Comparison of ENCODE assay signal across 24 cellular contexts in the genomic region with DNA sequence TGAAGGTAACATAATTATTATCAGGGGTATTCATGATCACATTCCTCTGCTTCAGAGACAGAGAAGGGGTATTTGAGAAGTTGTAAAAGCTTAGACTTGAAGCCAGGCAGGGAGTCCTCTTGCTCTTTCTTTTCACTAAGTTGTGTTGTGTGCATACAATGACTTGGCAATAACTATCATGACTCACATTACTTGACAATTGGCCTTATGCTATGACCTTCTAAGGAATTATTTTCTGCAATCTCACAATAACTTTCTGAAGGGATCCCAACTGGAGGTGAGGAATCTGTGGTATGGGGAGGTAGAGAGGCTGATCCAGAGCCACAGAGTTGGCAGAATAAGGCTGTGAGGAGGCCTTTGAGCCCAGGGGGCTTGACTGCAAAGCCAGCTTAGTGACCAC.
"Had no signal": no experiment of that assay in that cellular context is flagged by ENCODE, and none has a peak within 500 bp of the region (broad histone marks: within the 10 kb centered on the region; RNA-seq: fewer than 3 reads in every experiment).

No MANE protein-coding gene starts in this region.

- H3K4me3 ChIP-seq: breast epithelium, coronary artery, esophagus squamous epithelium, left ventricle myocardium inferior, spleen, suprapubic skin, transverse colon, uterus had no signal

- H3K4me3 Mint-ChIP-seq: activated T-cell treated with anti-CD3 and anti-CD28 coated beads, Interleukin-2, amount 50 U/mL, for 24 hours; activated T-helper 17 cell treated with anti-CD3 and anti-CD28 coated beads, Interleukin-2, amount 50 U/mL, for 72 hours; endodermal cell; immature natural killer cell; mesothelial cell of epicardium; natural killer cell; T-helper 1 cell treated with Interleukin-12 subunit alpha and Interleukin-12 subunit beta and Interleukin-4 antibody, amounts not matched to agents 30 μg/mL and 1 μg/mL, for 36 hours; WTC11 had no signal

- H3K9me3 ChIP-seq: uterus had no signal

- H3K27me3 Mint-ChIP-seq: activated T-cell treated with anti-CD3 and anti-CD28 coated beads, Interleukin-2, amount 50 U/mL, for 24 hours; progenitor cell of endocrine pancreas had no signal

- H3K36me3 Mint-ChIP-seq: immature natural killer cell, mesothelial cell of epicardium had no signal

- H3K36me3 ChIP-seq: breast epithelium, esophagus squamous epithelium, left ventricle myocardium inferior, spleen, suprapubic skin, transverse colon, uterus had no signal

- H3K4me1 ChIP-seq: breast epithelium, esophagus squamous epithelium, left ventricle myocardium inferior, spleen, suprapubic skin, transverse colon, uterus had no signal

- H3K4me1 Mint-ChIP-seq: activated T-helper 17 cell treated with anti-CD3 and anti-CD28 coated beads, Interleukin-2, amount 50 U/mL, for 72 hours; immature natural killer cell; natural killer cell had no signal

- H3K27ac ChIP-seq: breast epithelium, coronary artery, esophagus squamous epithelium, left ventricle myocardium inferior, spleen, suprapubic skin, transverse colon, uterus had no signal

- DNase-seq: activated T-cell treated with anti-CD3 and anti-CD28 coated beads, Interleukin-2, amount 50 U/mL, for 24 hours; aorta; endodermal cell; esophagus squamous epithelium; foreskin melanocyte; immature natural killer cell; kidney glomerular epithelial cell; left ventricle myocardium inferior; natural killer cell; spleen; stimulated activated CD4-positive, alpha-beta T cell treated with anti-CD3 and anti-CD28 coated beads, Interleukin-4, amount 100 ng/mL, for 24 hours; stimulated activated naive CD8-positive, alpha-beta T cell treated with anti-CD3 and anti-CD28 coated beads, Interleukin-15, Interleukin-2, amounts not matched to agents 100 U/mL and 50 U/mL, for 24 hours; T1000; transverse colon; uterus had no signal

- H3K27me3 ChIP-seq: breast epithelium, esophagus squamous epithelium, spleen, suprapubic skin, transverse colon, uterus had no signal

- H3K27ac Mint-ChIP-seq: activated naive CD4-positive, alpha-beta T cell treated with anti-CD3 and anti-CD28 coated beads, Interleukin-2, amount 50 U/mL, for 72 hours; activated T-cell treated with anti-CD3 and anti-CD28 coated beads, Interleukin-2, amount 50 U/mL, for 24 hours; activated T-helper 17 cell treated with anti-CD3 and anti-CD28 coated beads, Interleukin-2, amount 50 U/mL, for 72 hours; endodermal cell; immature natural killer cell; mesothelial cell of epicardium; natural killer cell; progenitor cell of endocrine pancreas; T-helper 1 cell treated with Interleukin-12 subunit alpha and Interleukin-12 subunit beta and Interleukin-4 antibody, amounts not matched to agents 30 μg/mL and 1 μg/mL, for 36 hours; WTC11 had no signal
